17 cellular contexts compared by ENCODE assay signal in the genomic region with DNA sequence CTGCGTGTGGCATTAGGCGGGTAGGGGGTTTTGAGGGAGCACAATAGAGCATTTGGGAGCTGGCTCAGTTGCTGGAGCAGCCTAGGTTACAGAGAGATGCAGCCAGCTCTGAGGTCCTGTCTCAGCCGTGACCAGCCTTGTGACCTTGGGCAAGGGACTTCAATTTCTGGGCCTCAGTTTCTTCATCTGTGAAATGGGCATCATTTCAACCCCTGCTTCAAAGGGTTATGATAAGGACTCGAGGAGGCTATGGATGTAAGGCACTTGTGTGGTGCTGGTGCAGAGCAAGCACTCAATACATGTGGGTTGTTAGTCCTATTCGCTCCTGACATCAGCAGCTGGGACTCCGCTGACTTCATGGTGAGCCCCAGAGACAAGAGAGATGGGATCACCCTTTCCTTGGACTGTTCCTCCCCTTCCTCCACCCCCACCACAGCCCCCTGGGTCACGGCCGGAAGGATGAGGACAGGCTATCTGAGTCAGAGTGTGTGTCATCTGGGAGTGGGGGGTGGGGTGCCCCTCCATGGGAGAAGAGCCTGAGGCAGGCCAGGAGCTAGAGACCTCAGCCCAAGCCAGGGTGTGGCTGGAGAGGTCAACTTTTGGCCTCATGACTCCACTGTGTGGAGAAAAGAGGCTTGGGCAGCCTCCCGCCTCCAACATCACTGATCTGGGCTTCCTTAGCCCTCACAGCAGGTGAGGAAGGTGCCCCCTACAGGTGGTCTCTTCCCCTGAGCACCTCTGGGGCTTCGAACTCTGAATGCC.
DNase-seq lines count a peak whose midpoint lies in the region; ATAC-seq and TF ChIP-seq lines count a peak whose summit lies in the region.
"Had no signal": no experiment of that assay in that cellular context is flagged by ENCODE, and none has a peak within 500 bp of the region (broad histone marks: within the 10 kb centered on the region; RNA-seq: fewer than 3 reads in every experiment).

No MANE protein-coding gene starts in this region.

- TF ChIP-seq CTCF in GM12864 (IDR thresholded peaks at IDR 0.05; ENCODE audit: low read depth, low read length, missing control alignments) (peak; percentile 13), NB4 (IDR thresholded peaks at IDR 0.05; ENCODE audit: low read depth, low read length) (peak; percentile 4), choroid plexus epithelial cell (conservative IDR thresholded peaks at IDR 0.05; ENCODE audit: low read depth, low read length) (peak; percentile 6), coronary artery (IDR thresholded peaks at IDR 0.05) (no peak)

- H3K27ac ChIP-seq in coronary artery, result no peak overlapping the region

- DNase-seq in GM12864 (ENCODE audit: low read depth) (no peak), NB4 (ENCODE audit: low read depth) (peak; percentile 39), choroid plexus epithelial cell (ENCODE audit: low read depth) (no peak), stromal cell of bone marrow (ENCODE audit: low read depth) (peak; percentile 19), coronary artery (ENCODE audit: low spot score) (no peak)
- DNase-seq in stimulated activated CD4-positive, alpha-beta T cell treated with anti-CD3 and anti-CD28 coated beads, Interleukin-12 subunit alpha, Interleukin-12 subunit beta, amount 100 ng/mL, for 4 hours, result no peak
- DNase-seq: activated CD4-positive, CD25-positive, alpha-beta regulatory T cell treated with anti-CD3 and anti-CD28 coated beads, Interleukin-2, amount 50 U/mL, for 72 hours; activated CD8-positive, alpha-beta memory T cell treated with anti-CD3 and anti-CD28 coated beads, Interleukin-2, amount 50 U/mL, for 48 hours; caudate nucleus; CD8-positive, alpha-beta T cell; NCI-H1417 treated with DMSO at 0.1 percent for 48 hours; NCI-H446; right cardiac atrium; stimulated activated naive CD4-positive, alpha-beta T cell treated with Interleukin-2 at 50 U/mL for 16 hours; T-helper 1 cell had no signal

- TF ChIP-seq POLR2A in NB4 (IDR thresholded peaks at IDR 0.05; ENCODE audit: extremely low read depth, insufficient read length), result no peak

- ATAC-seq in GM19351 (IDR thresholded peaks at IDR 0.05; ENCODE audit: unreplicated experiment), result no peak
- ATAC-seq: activated naive CD4-positive, alpha-beta T cell treated with anti-CD3 and anti-CD28 coated beads, Interleukin-2, amount 50 U/mL, for 72 hours; CD8-positive, alpha-beta T cell; right cardiac atrium had no signal

- H3K4me3 ChIP-seq in GM12864 (ENCODE audit: low read depth, low read length) (no peak overlapping the region), NB4 (ENCODE audit: low read depth, low read length) (no peak overlapping the region), choroid plexus epithelial cell (ENCODE audit: low read depth, low read length) (no peak overlapping the region), coronary artery (no peak overlapping the region)

Comparison
In these comparisons a context has a peak if more than half of its experiments do, and no peak if none do; other contexts are left out.
1. DNase-seq: peak in NB4 (single experiment) and stromal cell of bone marrow (single experiment); none in GM12864 (single experiment), choroid plexus epithelial cell (single experiment), coronary artery (single experiment) and stimulated activated CD4-positive, alpha-beta T cell treated with anti-CD3 and anti-CD28 coated beads, Interleukin-12 subunit alpha, Interleukin-12 subunit beta, amount 100 ng/mL, for 4 hours (single experiment).